20 cellular contexts compared by ENCODE assay signal in the genomic region with DNA sequence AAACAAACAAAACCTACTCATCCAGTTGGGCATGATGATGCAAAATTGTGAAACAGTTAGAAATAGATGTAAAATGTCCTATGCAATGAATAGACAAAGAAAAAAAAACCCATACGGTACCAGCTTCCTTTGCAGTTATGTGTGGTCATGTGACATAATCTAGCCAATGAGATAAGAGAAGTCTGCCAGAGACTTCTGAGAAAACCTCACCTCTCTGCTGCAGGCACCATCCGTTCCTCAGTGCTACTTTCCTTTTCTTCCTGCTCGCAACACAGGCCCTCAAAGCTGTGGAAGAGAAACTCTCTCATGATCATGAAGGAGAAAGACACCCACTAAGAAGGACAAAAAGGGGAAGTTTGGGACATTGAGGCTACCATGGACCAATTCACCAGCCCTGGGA.
DNase-seq lines count a peak whose midpoint lies in the region; ATAC-seq and TF ChIP-seq lines count a peak whose summit lies in the region.
"Had no signal": no experiment of that assay in that cellular context is flagged by ENCODE, and none has a peak within 500 bp of the region (broad histone marks: within the 10 kb centered on the region; RNA-seq: fewer than 3 reads in every experiment).

No MANE protein-coding gene starts in this region.

- H3K4me3 Mint-ChIP-seq in activated CD8-positive, alpha-beta memory T cell treated with anti-CD3 and anti-CD28 coated beads, Interleukin-2, amount 10 ng/mL, durations not matched to agents 7 days and 5 days: no peak overlapping the region
- peak overlapping the region; percentile 21 to 86 (median 67) for H3K4me3 Mint-ChIP-seq in CD8-positive, alpha-beta memory T cell
- peak overlapping the region; percentile 36 for H3K4me3 Mint-ChIP-seq in activated CD4-positive, alpha-beta memory T cell treated with anti-CD3 and anti-CD28 coated beads, Interleukin-2, amount 10 ng/mL, durations not matched to agents 7 days and 5 days
- H3K4me3 Mint-ChIP-seq: IgD-negative memory B cell, naive B cell had no signal

- peaks cover 56% of the 10 kb centered on the region for H3K4me1 Mint-ChIP-seq in activated CD8-positive, alpha-beta memory T cell treated with anti-CD3 and anti-CD28 coated beads, Interleukin-2, amount 10 ng/mL, durations not matched to agents 7 days and 5 days
- peaks cover 14 to 58% (median 55%) of the 10 kb centered on the region in 3 donors for H3K4me1 Mint-ChIP-seq in CD8-positive, alpha-beta memory T cell
- H3K4me1 Mint-ChIP-seq in activated CD4-positive, alpha-beta memory T cell treated with anti-CD3 and anti-CD28 coated beads, Interleukin-2, amount 10 ng/mL, durations not matched to agents 7 days and 5 days: peaks cover 60% of the 10 kb centered on the region

- no peaks in the 10 kb centered on the region for H3K27me3 Mint-ChIP-seq in activated CD8-positive, alpha-beta memory T cell treated with anti-CD3 and anti-CD28 coated beads, Interleukin-2, amount 10 ng/mL, durations not matched to agents 7 days and 5 days
- peaks cover 0 to 3% of the 10 kb centered on the region in 2 donors for H3K27me3 Mint-ChIP-seq in CD8-positive, alpha-beta memory T cell
- peaks cover 8% of the 10 kb centered on the region for H3K27me3 Mint-ChIP-seq in activated CD4-positive, alpha-beta memory T cell treated with anti-CD3 and anti-CD28 coated beads, Interleukin-2, amount 10 ng/mL, durations not matched to agents 7 days and 5 days

- H3K9me3 Mint-ChIP-seq in activated CD8-positive, alpha-beta memory T cell treated with anti-CD3 and anti-CD28 coated beads, Interleukin-2, amount 10 ng/mL, durations not matched to agents 7 days and 5 days (ENCODE audit: low read depth): peaks cover 12% of the 10 kb centered on the region
- H3K9me3 Mint-ChIP-seq in CD8-positive, alpha-beta memory T cell: peaks cover 0 to 11% (median 2%) of the 10 kb centered on the region in 5 donors
- peaks cover 26% of the 10 kb centered on the region for H3K9me3 Mint-ChIP-seq in activated CD4-positive, alpha-beta memory T cell treated with anti-CD3 and anti-CD28 coated beads, Interleukin-2, amount 10 ng/mL, durations not matched to agents 7 days and 5 days

- peak overlapping the region; percentile 81 for H3K27ac Mint-ChIP-seq in activated CD8-positive, alpha-beta memory T cell treated with anti-CD3 and anti-CD28 coated beads, Interleukin-2, amount 10 ng/mL, durations not matched to agents 7 days and 5 days
- H3K27ac Mint-ChIP-seq in CD8-positive, alpha-beta memory T cell: peak overlapping the region; percentile 52 to 88 (median 68)
- peak overlapping the region; percentile 85 for H3K27ac Mint-ChIP-seq in activated CD4-positive, alpha-beta memory T cell treated with anti-CD3 and anti-CD28 coated beads, Interleukin-2, amount 10 ng/mL, durations not matched to agents 7 days and 5 days
- H3K27ac Mint-ChIP-seq: IgD-negative memory B cell, naive B cell had no signal

- H3K27me3 ChIP-seq in CD8-positive, alpha-beta memory T cell (ENCODE audit: insufficient read depth, low read length, poor library complexity, severe bottlenecking): no peaks in the 10 kb centered on the region
- H3K27me3 ChIP-seq: SJCRH30 had no signal

- peaks cover 32% of the 10 kb centered on the region for H3K36me3 Mint-ChIP-seq in activated CD8-positive, alpha-beta memory T cell treated with anti-CD3 and anti-CD28 coated beads, Interleukin-2, amount 10 ng/mL, durations not matched to agents 7 days and 5 days
- H3K36me3 Mint-ChIP-seq in CD8-positive, alpha-beta memory T cell: peaks cover 0 to 15% (median 8%) of the 10 kb centered on the region in 3 donors
- peaks cover 51% of the 10 kb centered on the region for H3K36me3 Mint-ChIP-seq in activated CD4-positive, alpha-beta memory T cell treated with anti-CD3 and anti-CD28 coated beads, Interleukin-2, amount 10 ng/mL, durations not matched to agents 7 days and 5 days (ENCODE audit: low read depth)

- DNase-seq in activated CD8-positive, alpha-beta memory T cell treated with anti-CD3 and anti-CD28 coated beads, Interleukin-2, amount 10 ng/mL, durations not matched to agents 7 days and 5 days: peak; percentile 64
- DNase-seq in activated CD8-positive, alpha-beta memory T cell treated with anti-CD3 and anti-CD28 coated beads, Interleukin-2, amount 50 U/mL, for 4 hours: no peak
- DNase-seq in CD8-positive, alpha-beta memory T cell: peak in 3 of 5 donors; percentile 21 to 65 (median 49)
- peak; percentile 65 for DNase-seq in activated CD4-positive, alpha-beta memory T cell treated with anti-CD3 and anti-CD28 coated beads, Interleukin-2, amount 10 ng/mL, durations not matched to agents 7 days and 5 days
- DNase-seq in mucosa of descending colon (no peak), NCI-H146 treated with DMSO at 0.1 percent for 48 hours (lab: John Stamatoyannopoulos, UW; ENCODE audit: unreplicated experiment) (no peak), AG08396 (ENCODE audit: low spot score) (no peak)
- DNase-seq: activated CD4-positive, CD25-positive, alpha-beta regulatory T cell; AML-193; brain microvascular endothelial cell; left ventricle myocardium superior; naive B cell; NCI-H1105 treated with DMSO at 0.1 percent for 48 hours; NCI-H2029 treated with DMSO at 0.1 percent for 48 hours; NCI-H2227 treated with DMSO at 0.1 percent for 48 hours; SJCRH30; tibial artery had no signal

- H3K4me3 ChIP-seq in CD8-positive, alpha-beta memory T cell (ENCODE audit: low read length): peak overlapping the region; percentile 21
- H3K4me3 ChIP-seq in mucosa of descending colon: no peak overlapping the region
- H3K4me3 ChIP-seq: SJCRH30, tibial artery had no signal

- no peaks in the 10 kb centered on the region for H3K36me3 ChIP-seq in CD8-positive, alpha-beta memory T cell (ENCODE audit: insufficient read depth, low read length)
- H3K36me3 ChIP-seq in mucosa of descending colon (ENCODE audit: low read depth): no peaks in the 10 kb centered on the region
- H3K36me3 ChIP-seq: brain microvascular endothelial cell, SJCRH30, tibial artery had no signal

- ATAC-seq in activated CD8-positive, alpha-beta memory T cell treated with anti-CD3 and anti-CD28 coated beads, Interleukin-2, amount 10 ng/mL, durations not matched to agents 7 days and 5 days: peak; percentile 79
- peak; percentile 35 for ATAC-seq in mucosa of descending colon
- ATAC-seq in HG03439 (IDR thresholded peaks at IDR 0.05; ENCODE audit: unreplicated experiment): no peak
- ATAC-seq: left ventricle myocardium superior had no signal

- intact Hi-C loops in mucosa of descending colon (cut with DNase I, micrococcal nuclease): no loop called here

- no peak for TF ChIP-seq CTCF in mucosa of descending colon (IDR thresholded peaks at IDR 0.05)

- H3K27ac ChIP-seq in CD8-positive, alpha-beta memory T cell (ENCODE audit: low read depth, low read length): no peak overlapping the region
- H3K27ac ChIP-seq: brain microvascular endothelial cell, epithelial cell of prostate, SJCRH30, tibial artery had no signal

- POLR2A ChIA-PET in CD8-positive, alpha-beta memory T cell (lab: Charles Lee): interaction anchor here (0.7 to 1.2 kb wide), 3 partner anchors 26 to 226 kb away, joined by 3 to 5 read pairs (median 4); no protein-coding TSS in a partner anchor
- POLR2A ChIA-PET in activated CD4-positive, alpha-beta memory T cell treated with anti-CD3 and anti-CD28 coated beads, Interleukin-2, amount 10 ng/mL, durations not matched to agents 7 days and 5 days (lab: Charles Lee): interaction anchor here (0.8 to 8.2 kb wide), 10 partner anchors 9 to 78 kb away, joined by 3 to 65 read pairs (median 4); no protein-coding TSS in a partner anchor

- H3K9me3 ChIP-seq in CD8-positive, alpha-beta memory T cell (ENCODE audit: low read length): no peaks in the 10 kb centered on the region
- peaks cover 3% of the 10 kb centered on the region for H3K9me3 ChIP-seq in mucosa of descending colon
- H3K9me3 ChIP-seq: SJCRH30 had no signal

- H3K4me1 ChIP-seq in CD8-positive, alpha-beta memory T cell (ENCODE audit: insufficient read depth, low read length): peaks cover 42% of the 10 kb centered on the region
- H3K4me1 ChIP-seq in mucosa of descending colon (ENCODE audit: low read depth): no peaks in the 10 kb centered on the region
- H3K4me1 ChIP-seq: SJCRH30, tibial artery had no signal

- CTCF ChIA-PET in activated CD8-positive, alpha-beta memory T cell treated with anti-CD3 and anti-CD28 coated beads, Interleukin-2, amount 10 ng/mL, durations not matched to agents 7 days and 5 days (lab: Charles Lee): interaction anchor here (1.1 to 3.0 kb wide), 9 partner anchors 8 to 56 kb away, joined by 3 to 26 read pairs (median 4); no protein-coding TSS in a partner anchor
- CTCF ChIA-PET in CD8-positive, alpha-beta memory T cell (lab: Charles Lee): interaction anchor here (1.2 to 1.7 kb wide), 3 partner anchors 27 to 256 kb away, joined by 3 to 7 read pairs (median 7); no protein-coding TSS in a partner anchor
- CTCF ChIA-PET in activated CD4-positive, alpha-beta memory T cell treated with anti-CD3 and anti-CD28 coated beads, Interleukin-2, amount 10 ng/mL, durations not matched to agents 7 days and 5 days (lab: Charles Lee): interaction anchor here (1.4 to 2.2 kb wide), 2 partner anchors 28 to 55 kb away, joined by 3 to 9 read pairs; no protein-coding TSS in a partner anchor

Comparison
In these comparisons a context has a peak if more than half of its experiments do, and no peak if none do; other contexts are left out.
1. DNase-seq: peak in activated CD8-positive, alpha-beta memory T cell treated with anti-CD3 and anti-CD28 coated beads, Interleukin-2, amount 10 ng/mL, durations not matched to agents 7 days and 5 days (single experiment), CD8-positive, alpha-beta memory T cell (3 of 5) and activated CD4-positive, alpha-beta memory T cell treated with anti-CD3 and anti-CD28 coated beads, Interleukin-2, amount 10 ng/mL, durations not matched to agents 7 days and 5 days (single experiment); none in activated CD8-positive, alpha-beta memory T cell treated with anti-CD3 and anti-CD28 coated beads, Interleukin-2, amount 50 U/mL, for 4 hours (single experiment), mucosa of descending colon (0 of 3), NCI-H146 treated with DMSO at 0.1 percent for 48 hours (single experiment) and AG08396 (single experiment).
2. Peak in every context shown above with its lines, with median percentiles within 50 percentile points of each other: H3K27ac Mint-ChIP-seq.